7 cellular contexts compared by ENCODE assay signal in genomic region chr3:50355829-50356552, GRCh38. TPM values are rescaled to one million over a fixed set of nuclear protein-coding genes. Genes with fewer than 3 reads are reported as not detected.
DNase-seq lines count a peak whose midpoint lies in the region; ATAC-seq and TF ChIP-seq lines count a peak whose summit lies in the region.
"Had no signal": no experiment of that assay in that cellular context is flagged by ENCODE, and none has a peak within 500 bp of the region (broad histone marks: within the 10 kb centered on the region; RNA-seq: fewer than 3 reads in every experiment).

No MANE protein-coding gene starts in this region.

- H3K79me2 ChIP-seq in KMS-11 (ENCODE audit: insufficient read depth, low read depth), result peaks cover 24% of the 10 kb centered on the region; the same call in 1 of the 2 replicates

- peaks cover 0 to 2% (median 0%) of the 10 kb centered on the region in 5 experiments for H3K9me3 Mint-ChIP-seq in brain

- WGBS in ovary, 3 donors, result 39 to 50% (median 47%) methylated on average over 5 of the region's 5 CpGs

- TF ChIP-seq EP300 in ovary (IDR thresholded peaks at IDR 0.05), result no peak

- H4K20me1 ChIP-seq in KMS-11 (ENCODE audit: insufficient read depth), result no peaks in the 10 kb centered on the region

- no peak for TF ChIP-seq POLR2A in ovary (IDR thresholded peaks at IDR 0.05)

- TF ChIP-seq CTCF in KMS-11 (conservative IDR thresholded peaks at IDR 0.05; ENCODE audit: low read depth, low read length) (no peak), brain (conservative IDR thresholded peaks at IDR 0.05) (peak; percentile 18 to 54), ovary (IDR thresholded peaks at IDR 0.05) (no peak)

- H3K27ac Mint-ChIP-seq in brain, result peak overlapping the region in 4 of 5 experiments; percentile 27 to 96 (median 52)

- H3K27me3 Mint-ChIP-seq in brain, result peaks cover 13% of the 10 kb centered on the region

- no peak overlapping the region for H2AFZ ChIP-seq in KMS-11 (ENCODE audit: low read depth)

- H3K27ac ChIP-seq in KMS-11 (no peak overlapping the region), ovary (no peak overlapping the region)
- H3K27ac ChIP-seq: SJSA1 had no signal

- peaks cover 15% of the 10 kb centered on the region for H3K4me1 ChIP-seq in KMS-11 (ENCODE audit: low read depth, poor library complexity, severe bottlenecking)
- H3K4me1 ChIP-seq in ovary (ENCODE audit: insufficient read depth), result peaks cover 25% of the 10 kb centered on the region

- H3K4me1 Mint-ChIP-seq in brain, result peaks cover 75% of the 10 kb centered on the region

- DNase-seq in ovary (no peak), HCEC 1CT (no peak), NCI-H510A (lab: John Stamatoyannopoulos, UW) (no peak)

- no peak for ATAC-seq in HG03460 (IDR thresholded peaks at IDR 0.05; ENCODE audit: unreplicated experiment)

- no peaks in the 10 kb centered on the region for H3K9me3 ChIP-seq in ovary
- H3K9me3 ChIP-seq: SJSA1 had no signal

- peak overlapping the region; percentile 57; the same call in 1 of the 2 replicates for H3K4me2 ChIP-seq in KMS-11

- H3K9ac ChIP-seq in KMS-11, result no peak overlapping the region

- no peaks in the 10 kb centered on the region for H3K27me3 ChIP-seq in KMS-11 (ENCODE audit: insufficient read depth, low read depth)
- H3K27me3 ChIP-seq in ovary, result no peaks in the 10 kb centered on the region
- H3K27me3 ChIP-seq: SJSA1 had no signal

- H3K4me3 ChIP-seq in KMS-11 (IDR thresholded peaks at IDR 0.05; ENCODE audit: insufficient read depth, low read depth, low read length) (no peak overlapping the region), ovary (peak overlapping the region; percentile 98)
- H3K4me3 ChIP-seq: SJSA1 had no signal

- peak overlapping the region; percentile 95 to 98 (median 97) for H3K4me3 Mint-ChIP-seq in brain

- H3K36me3 ChIP-seq in KMS-11 (ENCODE audit: insufficient read depth) (no peaks in the 10 kb centered on the region), ovary (no peaks in the 10 kb centered on the region)

- intact Hi-C loops in ovary (cut with DNase I), result loop anchor here in 1 of 4 donors (10.0 kb wide), 1 partner anchor 249 kb away; no protein-coding TSS in a partner anchor

- peaks cover 15% of the 10 kb centered on the region for H3K36me3 Mint-ChIP-seq in brain

RNA-seq across cellular contexts. Expression of gene TMEM115, which starts 3.3 kb away (rescaled TPM):
- polyA plus RNA-seq in brain (ENCODE audit: insufficient read depth, low read depth, low replicate concordance), result 28.5 TPM
- 10 to 100 TPM; 32.3 to 58.4 (median 36.9) TPM for total RNA-seq in ovary
- polyA plus RNA-seq in ovary, result 10 to 100 TPM in 1 of 2 donors, 1 to 10 TPM in 1; 8.5 to 40.2 TPM

RNA-seq across cellular contexts. Expression of gene CYB561D2, which starts 5.3 kb away (rescaled TPM):
- polyA plus RNA-seq in brain (ENCODE audit: insufficient read depth, low read depth, low replicate concordance) (14.4 TPM), ovary (10 to 100 TPM in 1 of 2 donors, 1 to 10 TPM in 1; 4.5 to 10.8 TPM)
- 10 to 100 TPM in 3 of 7 donors, 1 to 10 TPM in 4; 8.0 to 17.1 (median 9.6) TPM for total RNA-seq in ovary

RNA-seq across cellular contexts. Expression of gene NPRL2, which starts 5.4 kb away (rescaled TPM):
- polyA plus RNA-seq in brain (ENCODE audit: insufficient read depth, low read depth, low replicate concordance) (26.0 TPM), ovary (10 to 100 TPM; 21.8 to 21.9 TPM)
- 10 to 100 TPM; 19.4 to 26.3 (median 22.4) TPM for total RNA-seq in ovary

RNA-seq across cellular contexts. Expression of gene ZMYND10, which starts 10.5 kb away (rescaled TPM):
- polyA plus RNA-seq in brain (ENCODE audit: insufficient read depth, low read depth, low replicate concordance) (18.3 TPM), ovary (under 1 TPM; 0.50 to 0.81 TPM)
- total RNA-seq in ovary, result 10 to 100 TPM in 2 of 7 donors, 1 to 10 TPM in 5; 1.0 to 75.1 (median 3.4) TPM

RNA-seq across cellular contexts. Expression of gene RASSF1, which starts 15.4 kb away (rescaled TPM):
- polyA plus RNA-seq in brain (ENCODE audit: insufficient read depth, low read depth, low replicate concordance) (25.5 TPM), ovary (10 to 100 TPM; 12.5 to 27.4 TPM)
- total RNA-seq in ovary, result 10 to 100 TPM; 16.2 to 32.6 (median 25.5) TPM

Comparison
In these comparisons a context has a peak if more than half of its experiments do, and no peak if none do; other contexts are left out.
1. CTCF ChIP-seq: peak in brain (2 of 2); none in KMS-11 (single experiment) and ovary (0 of 3).